In genomic region chr2:2642906-2643890, GRCh38 we compare ENCODE assay signal across 14 cellular contexts.
"Had no signal": no experiment of that assay in that cellular context is flagged by ENCODE, and none has a peak within 500 bp of the region (broad histone marks: within the 10 kb centered on the region; RNA-seq: fewer than 3 reads in every experiment).

No MANE protein-coding gene starts in this region.

- ATAC-seq: activated CD8-positive, alpha-beta T cell treated with anti-CD3 and anti-CD28 coated beads, Interleukin-2, amount 10 ng/mL, durations not matched to agents 7 days and 5 days; activated naive CD8-positive, alpha-beta T cell treated with anti-CD3 and anti-CD28 coated beads, Interleukin-2, amount 50 U/mL, for 24 hours; gastroesophageal sphincter; left colon; WTC11 had no signal

- H3K27ac Mint-ChIP-seq: activated naive CD8-positive, alpha-beta T cell treated with anti-CD3 and anti-CD28 coated beads, Interleukin-2, amount 50 U/mL, for 24 hours had no signal

- H3K36me3 Mint-ChIP-seq: WTC11 had no signal

- H3K27me3 Mint-ChIP-seq: activated naive CD8-positive, alpha-beta T cell treated with anti-CD3 and anti-CD28 coated beads, Interleukin-2, amount 50 U/mL, for 24 hours had no signal

- H3K27me3 ChIP-seq: ascending aorta, right atrium auricular region, transverse colon had no signal

- H3K9me3 ChIP-seq: ascending aorta, breast epithelium, gastroesophageal sphincter, right atrium auricular region, transverse colon had no signal

- H3K4me1 ChIP-seq: ascending aorta, breast epithelium, right atrium auricular region, transverse colon had no signal

- H3K4me3 Mint-ChIP-seq: activated CD8-positive, alpha-beta T cell treated with anti-CD3 and anti-CD28 coated beads, Interleukin-2, amount 10 ng/mL, durations not matched to agents 7 days and 5 days; activated naive CD8-positive, alpha-beta T cell treated with anti-CD3 and anti-CD28 coated beads, Interleukin-2, amount 50 U/mL, for 24 hours; WTC11 had no signal

- H3K36me3 ChIP-seq: ascending aorta, breast epithelium, gastroesophageal sphincter, right atrium auricular region, transverse colon had no signal

- H3K4me3 ChIP-seq: ascending aorta, breast epithelium, gastroesophageal sphincter, right atrium auricular region, transverse colon had no signal

- DNase-seq: activated CD4-positive, alpha-beta T cell treated with anti-CD3 and anti-CD28 coated beads for 4 hours; activated CD8-positive, alpha-beta T cell treated with anti-CD3 and anti-CD28 coated beads, Interleukin-2, amount 10 ng/mL, durations not matched to agents 7 days and 5 days; activated gamma-delta T cell treated with Interleukin-2 at 50 U/mL for 16 hours; activated naive CD8-positive, alpha-beta T cell treated with anti-CD3 and anti-CD28 coated beads, Interleukin-2, amount 50 U/mL, for 24 hours; left colon; small intestine; stimulated activated CD4-positive, alpha-beta T cell treated with anti-CD3 and anti-CD28 coated beads, Interleukin-4, amount 100 ng/mL, for 24 hours; stimulated activated naive CD4-positive, alpha-beta T cell; transverse colon had no signal

- H3K27ac ChIP-seq: ascending aorta, breast epithelium, gastroesophageal sphincter, right atrium auricular region, transverse colon had no signal
